15 cellular contexts compared by ENCODE assay signal in the genomic region with DNA sequence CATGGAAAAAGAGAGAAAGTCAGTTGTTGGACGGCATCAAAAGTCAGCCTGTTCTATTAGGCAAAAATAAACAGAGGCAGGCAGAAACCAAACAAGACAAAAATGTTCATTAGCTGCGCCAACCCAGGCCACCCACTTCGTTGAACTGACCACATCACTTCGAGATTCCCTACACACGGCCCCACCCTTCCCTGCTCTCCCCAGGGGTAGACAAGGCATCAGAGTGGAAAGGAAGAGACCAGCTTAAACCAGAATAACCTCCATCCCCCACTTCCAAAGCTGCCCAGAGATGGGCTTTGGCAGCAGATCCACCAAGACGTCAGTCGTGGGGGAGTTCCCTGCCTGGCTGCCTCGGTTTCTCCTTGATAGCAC.
"Had no signal": no experiment of that assay in that cellular context is flagged by ENCODE, and none has a peak within 500 bp of the region (broad histone marks: within the 10 kb centered on the region; RNA-seq: fewer than 3 reads in every experiment).

No MANE protein-coding gene starts in this region.

- FAIRE-seq: kidney had no signal

- H3K4me1 ChIP-seq: gastrocnemius medialis, sigmoid colon had no signal

- H3K4me3 ChIP-seq: gastrocnemius medialis, prostate gland, sigmoid colon had no signal

- H3K36me3 ChIP-seq: gastrocnemius medialis, prostate gland, sigmoid colon had no signal

- DNase-seq: activated CD4-positive, alpha-beta T cell treated with anti-CD3 and anti-CD28 coated beads, Interleukin-2, amount 50 U/mL, for 1 hour; activated naive CD8-positive, alpha-beta T cell treated with anti-CD3 and anti-CD28 coated beads for 36 hours; effector memory CD8-positive, alpha-beta T cell; gastrocnemius medialis; hippocampal formation; kidney; mesenchymal stem cell; nephron progenitor cell; stimulated activated CD4-positive, alpha-beta T cell treated with anti-CD3 and anti-CD28 coated beads, Interleukin-12 subunit alpha, Interleukin-12 subunit beta, amount 100 ng/mL, for 4 hours; stimulated activated CD4-positive, alpha-beta T cell treated with anti-CD3 and anti-CD28 coated beads, Interleukin-2, amount 100 ng/mL, for 24 hours; T-helper 1 cell; T1000; trophoblast cell had no signal

- H3K27ac ChIP-seq: gastrocnemius medialis, sigmoid colon had no signal

- H3K27me3 ChIP-seq: gastrocnemius medialis, sigmoid colon had no signal

- H3K9me3 ChIP-seq: gastrocnemius medialis, prostate gland, sigmoid colon had no signal
